Comparison of ENCODE assay signal across 13 cellular contexts in the genomic region with DNA sequence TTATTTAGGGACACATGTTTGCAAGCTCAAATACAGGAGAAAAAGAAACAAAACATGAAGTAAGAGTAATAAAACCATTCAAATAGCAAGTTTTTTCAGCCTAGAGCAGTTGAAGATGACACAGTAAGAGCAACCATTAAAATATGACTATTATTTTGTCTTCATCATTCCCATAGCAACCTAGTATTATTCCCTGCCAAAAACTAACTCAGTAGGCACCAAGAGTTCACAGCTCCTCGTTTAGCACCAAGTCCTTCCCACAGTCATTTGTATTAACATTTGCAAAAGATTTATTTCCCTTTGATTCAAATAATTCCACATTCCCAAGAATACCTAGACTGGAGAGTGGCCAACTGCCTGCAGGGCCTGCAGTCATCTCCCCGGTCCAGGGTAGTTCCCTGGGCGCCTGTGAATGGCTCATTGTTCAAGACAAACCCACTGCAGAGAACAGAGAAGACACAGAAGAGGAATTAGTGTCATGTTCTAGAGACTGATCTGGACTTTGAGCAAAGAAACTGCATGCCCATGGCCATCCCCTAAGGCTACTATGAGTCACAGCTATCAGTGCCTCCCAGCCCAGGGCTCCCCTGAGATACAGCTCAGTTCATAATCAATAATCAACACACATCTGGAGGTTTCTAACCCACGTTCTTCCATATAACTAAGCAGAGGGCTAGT.
DNase-seq lines count a peak whose midpoint lies in the region; ATAC-seq and TF ChIP-seq lines count a peak whose summit lies in the region.
"Had no signal": no experiment of that assay in that cellular context is flagged by ENCODE, and none has a peak within 500 bp of the region (broad histone marks: within the 10 kb centered on the region; RNA-seq: fewer than 3 reads in every experiment).

No MANE protein-coding gene starts in this region.

- no peaks in the 10 kb centered on the region for H3K9me3 ChIP-seq in CD8-positive, alpha-beta T cell (ENCODE audit: low read length)
- no peaks in the 10 kb centered on the region for H3K9me3 ChIP-seq in uterus
- H3K9me3 ChIP-seq: heart left ventricle, pancreas had no signal

- H3K27ac ChIP-seq in CD8-positive, alpha-beta T cell (ENCODE audit: low read depth, low read length), result no peak overlapping the region
- no peak overlapping the region for H3K27ac ChIP-seq in uterus
- H3K27ac ChIP-seq: heart left ventricle, pancreas had no signal

- H3K9me3 Mint-ChIP-seq in Calu3 (ENCODE audit: low read depth, unreplicated experiment), result peaks cover 4% of the 10 kb centered on the region
- H3K9me3 Mint-ChIP-seq in CD8-positive, alpha-beta T cell, result no peaks in the 10 kb centered on the region
- H3K9me3 Mint-ChIP-seq: endodermal cell had no signal

- no peaks in the 10 kb centered on the region for H3K36me3 ChIP-seq in CD8-positive, alpha-beta T cell (ENCODE audit: insufficient read depth, low read length)
- H3K36me3 ChIP-seq in uterus, result no peaks in the 10 kb centered on the region
- H3K36me3 ChIP-seq: heart left ventricle, pancreas had no signal

- H3K4me3 Mint-ChIP-seq in Calu3 (ENCODE audit: low read depth, unreplicated experiment), result no peak overlapping the region
- no peak overlapping the region for H3K4me3 Mint-ChIP-seq in CD8-positive, alpha-beta T cell
- H3K4me3 Mint-ChIP-seq: activated CD4-positive, alpha-beta T cell treated with anti-CD3 and anti-CD28 coated beads for 36 hours; endodermal cell had no signal

- H3K27ac Mint-ChIP-seq in Calu3 (ENCODE audit: unreplicated experiment), result no peak overlapping the region
- no peak overlapping the region for H3K27ac Mint-ChIP-seq in CD8-positive, alpha-beta T cell
- H3K27ac Mint-ChIP-seq: activated CD4-positive, alpha-beta T cell treated with anti-CD3 and anti-CD28 coated beads for 36 hours; endodermal cell had no signal

- ATAC-seq in HG02759 (IDR thresholded peaks at IDR 0.05; ENCODE audit: unreplicated experiment) (peak; percentile 88), GM19455 (IDR thresholded peaks at IDR 0.05; ENCODE audit: unreplicated experiment) (no peak)
- no peak for ATAC-seq in CD8-positive, alpha-beta T cell
- ATAC-seq: activated CD4-positive, alpha-beta T cell treated with anti-CD3 and anti-CD28 coated beads for 36 hours had no signal

- CTCF ChIA-PET in Calu3 (lab: Charles Lee), result interaction anchor here (0.6 to 1.2 kb wide), 2 partner anchors 17 to 1262 kb away, joined by 3 to 4 read pairs; no protein-coding TSS in a partner anchor
- CTCF ChIA-PET in CD8-positive, alpha-beta T cell (lab: Charles Lee), result no interaction called here

- no peaks in the 10 kb centered on the region for H3K27me3 Mint-ChIP-seq in Calu3 (ENCODE audit: unreplicated experiment)
- H3K27me3 Mint-ChIP-seq in CD8-positive, alpha-beta T cell (ENCODE audit: low read depth), result no peaks in the 10 kb centered on the region
- H3K27me3 Mint-ChIP-seq: activated CD4-positive, alpha-beta T cell treated with anti-CD3 and anti-CD28 coated beads for 36 hours had no signal

- H3K4me3 ChIP-seq in CD8-positive, alpha-beta T cell (ENCODE audit: low read depth, low read length), result no peak overlapping the region
- no peak overlapping the region for H3K4me3 ChIP-seq in uterus
- H3K4me3 ChIP-seq: heart left ventricle, pancreas had no signal

- intact Hi-C loops in Calu3 (cut with micrococcal nuclease; ENCODE audit: unreplicated experiment), result no loop called here
- intact Hi-C loops in CD8-positive, alpha-beta T cell (cut with DNase I, micrococcal nuclease), result no loop called here
- intact Hi-C loops in uterus (cut with DNase I; ENCODE audit: low total_unique reads), result no loop called here

- POLR2A ChIA-PET in CD8-positive, alpha-beta T cell (lab: Charles Lee), result no interaction called here

- peaks cover 5% of the 10 kb centered on the region for H3K36me3 Mint-ChIP-seq in Calu3 (ENCODE audit: insufficient read depth, unreplicated experiment)
- H3K36me3 Mint-ChIP-seq in CD8-positive, alpha-beta T cell, result no peaks in the 10 kb centered on the region

- BruUV-seq in Calu3 (replicated peaks; lab: Mats Ljungman, UMichigan), result no TSS peak

- TF ChIP-seq CTCF in Calu3 (IDR thresholded peaks at IDR 0.05; ENCODE audit: unreplicated experiment) (no peak), uterus (IDR thresholded peaks at IDR 0.05) (no peak)
- no peak for TF ChIP-seq CTCF in CD8-positive, alpha-beta T cell (IDR thresholded peaks at IDR 0.05)

- peaks cover 43% of the 10 kb centered on the region for H3K4me1 Mint-ChIP-seq in Calu3 (ENCODE audit: low read depth, unreplicated experiment)
- H3K4me1 Mint-ChIP-seq in CD8-positive, alpha-beta T cell (ENCODE audit: low read depth), result peaks cover 11% of the 10 kb centered on the region

- H3K4me1 ChIP-seq in CD8-positive, alpha-beta T cell (ENCODE audit: insufficient read depth, low read length), result no peaks in the 10 kb centered on the region
- H3K4me1 ChIP-seq in uterus, result no peaks in the 10 kb centered on the region

- DNase-seq in Calu3 (peak; percentile 46), SW480 (ENCODE audit: low spot score) (peak; percentile 6), kidney tubule cell (ENCODE audit: low spot score) (peak; percentile 75), DMS153 treated with DMSO at 0.1 percent for 48 hours (lab: John Stamatoyannopoulos, UW; ENCODE audit: unreplicated experiment) (no peak), uterus (no peak)
- no peak for DNase-seq in CD8-positive, alpha-beta T cell
- DNase-seq: activated CD4-positive, alpha-beta T cell treated with anti-CD3 and anti-CD28 coated beads for 36 hours; endodermal cell; heart left ventricle; NK-92 treated with Interleukin-12 subunit alpha and Interleukin-12 subunit beta, amount 100 ng/mL, for 24 hours; pancreas had no signal

- no peaks in the 10 kb centered on the region for H3K27me3 ChIP-seq in CD8-positive, alpha-beta T cell (ENCODE audit: insufficient read depth, low read length)
- no peaks in the 10 kb centered on the region for H3K27me3 ChIP-seq in uterus
- H3K27me3 ChIP-seq: heart left ventricle, pancreas had no signal

- TF ChIP-seq POLR2A in uterus (IDR thresholded peaks at IDR 0.05), result no peak

Comparison
In these comparisons a context has a peak if more than half of its experiments do, and no peak if none do; other contexts are left out.
1. DNase-seq: peak in Calu3 (single experiment), SW480 (single experiment) and kidney tubule cell (single experiment); none in CD8-positive, alpha-beta T cell (0 of 7), DMS153 treated with DMSO at 0.1 percent for 48 hours (single experiment) and uterus (0 of 2).